ENCODE assay signal across 8 cellular contexts in the genomic region with DNA sequence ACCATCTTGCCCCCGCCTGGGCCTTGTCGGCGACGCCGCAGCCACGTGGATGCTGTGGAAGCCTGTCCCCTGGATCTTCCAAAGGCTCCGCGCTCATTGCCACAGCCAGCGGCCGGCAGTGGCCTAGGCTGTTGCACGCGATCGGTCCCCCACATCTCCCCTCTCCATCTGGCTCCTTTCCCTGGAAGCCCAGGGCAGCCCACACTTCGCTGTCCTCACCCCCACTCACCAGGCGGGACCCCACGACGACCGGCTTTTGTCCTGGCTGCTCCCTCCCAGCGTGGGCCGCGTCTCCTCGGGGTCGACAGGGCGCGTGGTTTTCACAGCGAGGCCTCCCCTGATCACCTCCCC. TPM values are rescaled to one million over a fixed set of nuclear protein-coding genes. Genes with fewer than 3 reads are reported as not detected.
DNase-seq lines count a peak whose midpoint lies in the region; ATAC-seq and TF ChIP-seq lines count a peak whose summit lies in the region.

No MANE protein-coding gene starts in this region.

- no peaks in the 10 kb centered on the region for H4K20me1 ChIP-seq in PC-3 (ENCODE audit: low read length)
- no peaks in the 10 kb centered on the region for H4K20me1 ChIP-seq in osteoblast (ENCODE audit: insufficient read depth, low read length)

- H3K79me2 ChIP-seq in PC-3 (ENCODE audit: low read length) (peaks cover 31% of the 10 kb centered on the region), osteoblast (ENCODE audit: insufficient read depth, low read length) (peaks cover 29% of the 10 kb centered on the region)

- H3K4me3 ChIP-seq in CD4-positive, alpha-beta memory T cell (ENCODE audit: low read length in 2 of 2): peak overlapping the region; percentile 12 to 81
- H3K4me3 ChIP-seq in PC-3 (ENCODE audit: low read length) (peak overlapping the region; percentile 92), endocrine pancreas (ENCODE audit: control insufficient read depth, insufficient read depth, low read length) (no peak overlapping the region), osteoblast (ENCODE audit: insufficient read depth, low read length) (peak overlapping the region; percentile 90)

- H3K4me3 Mint-ChIP-seq in CD4-positive, alpha-beta memory T cell: peak overlapping the region; percentile 90 to 94 (median 92)

- intact Hi-C loops in CD4-positive, alpha-beta memory T cell (cut with micrococcal nuclease): no loop called here
- intact Hi-C loops in PC-3 (cut with micrococcal nuclease): loop anchor here (5.0 kb wide), 1 partner anchor 47 kb away; no protein-coding TSS in a partner anchor

- peak overlapping the region; percentile 84 for H3K27ac ChIP-seq in CD4-positive, alpha-beta memory T cell (ENCODE audit: low read depth, low read length)
- H3K27ac ChIP-seq in PC-3 (ENCODE audit: low read length): no peak overlapping the region
- peak overlapping the region; percentile 64 for H3K27ac ChIP-seq in osteoblast (ENCODE audit: low read depth, low read length)

- H3K9ac ChIP-seq in PC-3 (ENCODE audit: low read length) (peak overlapping the region; percentile 86), endocrine pancreas (ENCODE audit: control insufficient read depth, insufficient read depth, low read length) (peak overlapping the region; percentile 95)

- no TSS peak for BruUV-seq in PC-3 (replicated peaks; lab: Mats Ljungman, UMichigan)

- peak overlapping the region; percentile 88 to 97 (median 96) for H3K27ac Mint-ChIP-seq in CD4-positive, alpha-beta memory T cell

- TF ChIP-seq CTCF in PC-3 (conservative IDR thresholded peaks at IDR 0.05; ENCODE audit: low read depth, low read length) (no peak), osteoblast (IDR thresholded peaks at IDR 0.05; ENCODE audit: extremely low read depth, low read depth, low read length) (no peak)

- H3K9me3 ChIP-seq in CD4-positive, alpha-beta memory T cell (ENCODE audit: control insufficient read depth in 1 of 2, low read length in 2 of 2): no peaks in the 10 kb centered on the region
- H3K9me3 ChIP-seq in PC-3 (ENCODE audit: low read length) (no peaks in the 10 kb centered on the region), endocrine pancreas (ENCODE audit: control insufficient read depth, low read length) (no peaks in the 10 kb centered on the region), osteoblast (ENCODE audit: low read depth, low read length) (no peaks in the 10 kb centered on the region)

- CTCF ChIA-PET in CD4-positive, alpha-beta memory T cell (lab: Charles Lee; ENCODE audit: partially characterized antibody): interaction anchor here (0.8 to 3.1 kb wide), 6 partner anchors 26 to 194 kb away, joined by 3 to 14 read pairs (median 4); a partner anchor contains a TSS
- CTCF ChIA-PET in PC-3 (lab: Charles Lee): no interaction called here

- POLR2A ChIA-PET in CD4-positive, alpha-beta memory T cell (lab: Charles Lee; ENCODE audit: partially characterized antibody): interaction anchor here (0.7 to 3.1 kb wide), 14 partner anchors 10 to 380 kb away, joined by 3 to 60 read pairs (median 4); a partner anchor contains a TSS
- POLR2A ChIA-PET in PC-3 (lab: Charles Lee; ENCODE audit: unreplicated experiment): interaction anchor here (0.6 kb wide), 1 partner anchor 130 kb away, joined by 3 read pairs; no protein-coding TSS in a partner anchor

- no peaks in the 10 kb centered on the region for H3K36me3 ChIP-seq in CD4-positive, alpha-beta memory T cell (ENCODE audit: insufficient read depth, low read length)
- H3K36me3 ChIP-seq in PC-3 (ENCODE audit: low read depth, low read length): no peaks in the 10 kb centered on the region
- no peaks in the 10 kb centered on the region for H3K36me3 ChIP-seq in endocrine pancreas (ENCODE audit: control insufficient read depth, insufficient read depth, low read length)
- H3K36me3 ChIP-seq in osteoblast (ENCODE audit: insufficient read depth, low read length): no peaks in the 10 kb centered on the region

- peaks cover 29% of the 10 kb centered on the region for H3K4me1 ChIP-seq in CD4-positive, alpha-beta memory T cell (ENCODE audit: insufficient read depth, low read length)
- peaks cover 17% of the 10 kb centered on the region for H3K4me1 ChIP-seq in PC-3 (ENCODE audit: insufficient read depth, low read length)
- H3K4me1 ChIP-seq in endocrine pancreas (ENCODE audit: control insufficient read depth, insufficient read depth, low read length): peaks cover 4% of the 10 kb centered on the region
- H3K4me1 ChIP-seq in osteoblast (ENCODE audit: insufficient read depth, low read length): peaks cover 2% of the 10 kb centered on the region

- no peaks in the 10 kb centered on the region for H3K27me3 ChIP-seq in CD4-positive, alpha-beta memory T cell (ENCODE audit: insufficient read depth, low read length)
- no peaks in the 10 kb centered on the region for H3K27me3 ChIP-seq in PC-3 (ENCODE audit: low read length)
- H3K27me3 ChIP-seq in endocrine pancreas (ENCODE audit: control insufficient read depth, insufficient read depth, low read length): no peaks in the 10 kb centered on the region
- H3K27me3 ChIP-seq in osteoblast (ENCODE audit: insufficient read depth, low read length): no peaks in the 10 kb centered on the region

- no peaks in the 10 kb centered on the region for H3K9me2 ChIP-seq in PC-3 (replicated peaks; ENCODE audit: low read length)

- H3F3A ChIP-seq in PC-3 (ENCODE audit: low read length, unreplicated experiment): no peaks in the 10 kb centered on the region

- H3K27me3 Mint-ChIP-seq in CD4-positive, alpha-beta memory T cell: no peaks in the 10 kb centered on the region

- ATAC-seq in PC-3 (no peak), HG03432 (IDR thresholded peaks at IDR 0.05; ENCODE audit: unreplicated experiment) (no peak), HG03442 (IDR thresholded peaks at IDR 0.05; ENCODE audit: unreplicated experiment) (no peak)

- no peak for DNase-seq in CD4-positive, alpha-beta memory T cell
- DNase-seq in PC-3 (no peak), osteoblast (ENCODE audit: insufficient read length, low spot score, missing footprints) (peak; percentile 4), GDM1 (lab: John Stamatoyannopoulos, UW) (no peak)
- no peak for DNase-seq in effector CD8-positive, alpha-beta T cell (lab: John Stamatoyannopoulos, UW)

- H3K4me2 ChIP-seq in PC-3 (ENCODE audit: low read length): peak overlapping the region; percentile 82
- peak overlapping the region; percentile 80 for H3K4me2 ChIP-seq in osteoblast (ENCODE audit: insufficient read depth, low read length)

- H2AFZ ChIP-seq in PC-3 (ENCODE audit: low read length) (peak overlapping the region; percentile 81), osteoblast (ENCODE audit: low read length) (peak overlapping the region; percentile 94)

- H3K4me1 Mint-ChIP-seq in CD4-positive, alpha-beta memory T cell: peaks cover 19 to 63% (median 47%) of the 10 kb centered on the region in 4 donors

- H3K9me3 Mint-ChIP-seq in CD4-positive, alpha-beta memory T cell: no peaks in the 10 kb centered on the region

- peaks cover 0 to 5% of the 10 kb centered on the region in 2 donors for H3K36me3 Mint-ChIP-seq in CD4-positive, alpha-beta memory T cell

RNA-seq across cellular contexts. Expression of a gene that starts 0.6 kb away (rescaled TPM):
- 1 to 10 TPM; 9.2 to 9.3 TPM for total RNA-seq in CD4-positive, alpha-beta memory T cell
- polyA plus RNA-seq in CD4-positive, alpha-beta memory T cell: 10 to 100 TPM; 20.0 to 20.8 TPM
- total RNA-seq in PC-3 (2014; rRNA removed) (15.3 and 16.7 TPM in 2 replicates), osteoblast (13.4 and 14.4 TPM in 2 replicates)

RNA-seq across cellular contexts. Expression of a gene that starts 24.6 kb away (rescaled TPM):
- 1 to 10 TPM; 1.2 to 1.3 TPM for total RNA-seq in CD4-positive, alpha-beta memory T cell
- polyA plus RNA-seq in CD4-positive, alpha-beta memory T cell: 1 to 10 TPM in 1 of 2 donors, under 1 TPM in 1; 0.48 to 1.9 TPM
- total RNA-seq in PC-3 (2014; rRNA removed): 4.5 and 6.7 TPM in 2 replicates
- total RNA-seq in osteoblast: 15.9 and 18.0 TPM in 2 replicates

RNA-seq across cellular contexts. Expression of a gene that starts 24.7 kb away (rescaled TPM):
- 10 to 100 TPM in 1 of 2 experiments, 1 to 10 TPM in 1; 9.9 to 10.9 TPM for total RNA-seq in CD4-positive, alpha-beta memory T cell
- polyA plus RNA-seq in CD4-positive, alpha-beta memory T cell: 1 to 10 TPM; 7.4 to 9.6 TPM
- 6.0 and 6.7 TPM in 2 replicates for total RNA-seq in PC-3 (2014; rRNA removed)
- 22.1 and 30.9 TPM in 2 replicates for total RNA-seq in osteoblast
